17 cellular contexts compared by ENCODE assay signal in the genomic region with DNA sequence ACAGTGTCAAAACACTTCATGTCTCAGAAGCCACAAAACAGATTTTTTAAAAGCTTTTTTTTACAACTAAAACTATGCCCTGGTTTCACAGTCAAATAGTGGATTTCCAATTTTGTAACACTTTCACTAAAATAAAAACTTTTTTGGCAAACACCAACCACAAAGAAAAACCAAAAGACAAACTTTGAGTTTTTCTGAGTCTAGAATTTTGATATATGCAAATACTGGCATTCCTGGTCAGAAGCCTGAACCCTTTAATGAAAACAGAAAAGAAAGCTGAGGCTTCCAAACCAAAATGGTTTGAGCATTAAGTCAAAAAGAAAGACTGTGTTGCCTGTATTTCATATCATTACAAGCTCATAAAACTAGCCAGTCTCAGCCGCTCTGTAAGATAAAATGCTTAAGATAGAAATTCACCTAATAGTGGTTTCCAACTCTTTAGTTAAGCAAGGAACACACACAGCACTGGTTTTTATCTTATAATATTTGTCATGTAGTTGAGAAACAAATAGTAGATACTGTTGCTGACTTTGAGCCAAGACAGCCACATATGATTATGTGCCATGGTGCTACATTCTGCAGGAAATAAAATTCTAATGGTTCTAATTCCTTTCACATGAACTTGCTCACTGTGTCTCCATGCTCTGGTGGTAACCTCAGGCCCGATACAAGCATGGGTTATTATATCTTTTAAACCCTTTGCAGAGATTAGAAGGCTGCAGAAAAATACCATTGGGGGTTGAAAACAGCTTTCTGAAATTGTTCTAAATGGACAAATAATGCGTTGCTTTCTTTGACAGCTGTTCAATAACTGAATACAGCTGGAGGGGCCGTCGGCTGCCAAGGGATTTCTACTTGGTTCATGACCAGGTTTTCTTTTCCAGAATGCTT. TPM values are rescaled to one million over a fixed set of nuclear protein-coding genes. Genes with fewer than 3 reads are reported as not detected.
DNase-seq lines count a peak whose midpoint lies in the region; ATAC-seq, FAIRE-seq and TF ChIP-seq lines count a peak whose summit lies in the region.
"Had no signal": no experiment of that assay in that cellular context is flagged by ENCODE, and none has a peak within 500 bp of the region (broad histone marks: within the 10 kb centered on the region; RNA-seq: fewer than 3 reads in every experiment).

No MANE protein-coding gene starts in this region.

- no peaks in the 10 kb centered on the region for H3K27me3 Mint-ChIP-seq in astrocyte (ENCODE audit: low read depth, unreplicated experiment)
- H3K27me3 Mint-ChIP-seq in CD4-positive, alpha-beta T cell, result no peaks in the 10 kb centered on the region
- no peaks in the 10 kb centered on the region for H3K27me3 Mint-ChIP-seq in activated naive CD4-positive, alpha-beta T cell treated with anti-CD3 and anti-CD28 coated beads for 36 hours (ENCODE audit: low read depth)

- peaks cover 46% of the 10 kb centered on the region for H3K4me1 Mint-ChIP-seq in astrocyte (ENCODE audit: low read depth, unreplicated experiment)
- no peaks in the 10 kb centered on the region for H3K4me1 Mint-ChIP-seq in CD4-positive, alpha-beta T cell (ENCODE audit: low read depth)
- peaks cover 7% of the 10 kb centered on the region for H3K4me1 Mint-ChIP-seq in activated naive CD4-positive, alpha-beta T cell treated with anti-CD3 and anti-CD28 coated beads for 36 hours (ENCODE audit: low read depth)

- H3K27me3 ChIP-seq in astrocyte (ENCODE audit: insufficient read depth, low read length) (no peaks in the 10 kb centered on the region), cardiac muscle cell (no peaks in the 10 kb centered on the region), ovary (no peaks in the 10 kb centered on the region)
- H3K27me3 ChIP-seq in CD4-positive, alpha-beta T cell (ENCODE audit: control insufficient read depth, insufficient read depth, low read length), result no peaks in the 10 kb centered on the region

- H3K27ac Mint-ChIP-seq in astrocyte (ENCODE audit: unreplicated experiment), result no peak overlapping the region
- H3K27ac Mint-ChIP-seq in CD4-positive, alpha-beta T cell, result no peak overlapping the region
- H3K27ac Mint-ChIP-seq in activated naive CD4-positive, alpha-beta T cell treated with anti-CD3 and anti-CD28 coated beads for 36 hours, result no peak overlapping the region
- H3K27ac Mint-ChIP-seq: CD8-positive, alpha-beta memory T cell had no signal

- FAIRE-seq in astrocyte (lab: Jason Lieb, UNC), result peak; percentile 23

- no peaks in the 10 kb centered on the region for H3K9me3 Mint-ChIP-seq in astrocyte (ENCODE audit: unreplicated experiment)
- no peaks in the 10 kb centered on the region for H3K9me3 Mint-ChIP-seq in CD4-positive, alpha-beta T cell
- H3K9me3 Mint-ChIP-seq in activated naive CD4-positive, alpha-beta T cell treated with anti-CD3 and anti-CD28 coated beads for 36 hours, result no peaks in the 10 kb centered on the region
- H3K9me3 Mint-ChIP-seq: CD8-positive, alpha-beta memory T cell had no signal

- no peak overlapping the region for H2AFZ ChIP-seq in astrocyte (ENCODE audit: low read depth, low read length)

- H3K36me3 Mint-ChIP-seq in astrocyte (ENCODE audit: low read depth, unreplicated experiment), result peaks cover 10% of the 10 kb centered on the region
- no peaks in the 10 kb centered on the region for H3K36me3 Mint-ChIP-seq in CD4-positive, alpha-beta T cell (ENCODE audit: low read depth)
- no peaks in the 10 kb centered on the region for H3K36me3 Mint-ChIP-seq in activated naive CD4-positive, alpha-beta T cell treated with anti-CD3 and anti-CD28 coated beads for 36 hours (ENCODE audit: low read depth)
- H3K36me3 Mint-ChIP-seq: CD8-positive, alpha-beta memory T cell had no signal

- H3K4me3 ChIP-seq in HEK293 (ENCODE audit: low read depth, low read length) (no peak overlapping the region), astrocyte (ENCODE audit: insufficient read depth, low read depth, low read length) (no peak overlapping the region), cardiac muscle cell (no peak overlapping the region), ovary (no peak overlapping the region)
- H3K4me3 ChIP-seq: HAP-1, skin epidermis had no signal

- H3K4me2 ChIP-seq in astrocyte (ENCODE audit: low read length), result no peak overlapping the region

- peaks cover 4% of the 10 kb centered on the region for H3K4me1 ChIP-seq in HEK293 (ENCODE audit: control insufficient read depth, insufficient read depth, low read length)
- peaks cover 27% of the 10 kb centered on the region for H3K4me1 ChIP-seq in astrocyte (ENCODE audit: insufficient read depth, low read length)
- peaks cover 19% of the 10 kb centered on the region for H3K4me1 ChIP-seq in cardiac muscle cell (ENCODE audit: low read depth)
- peaks cover 3% of the 10 kb centered on the region for H3K4me1 ChIP-seq in ovary (ENCODE audit: insufficient read depth)
- H3K4me1 ChIP-seq: HAP-1 had no signal

- POLR2A ChIA-PET in HEK293 (lab: Yijun Ruan, JAX), result no interaction called here
- POLR2A ChIA-PET in CD4-positive, alpha-beta T cell (lab: Charles Lee), result no interaction called here

- H3K36me3 ChIP-seq in HEK293 (ENCODE audit: control insufficient read depth in 2 of 2, insufficient read depth in 1 of 2, low read length in 2 of 2) (no peaks in the 10 kb centered on the region; a peak in 1 of 3 replicates), astrocyte (ENCODE audit: insufficient read depth, low read length) (no peaks in the 10 kb centered on the region), cardiac muscle cell (no peaks in the 10 kb centered on the region), ovary (no peaks in the 10 kb centered on the region)
- H3K36me3 ChIP-seq: HAP-1 had no signal

- 3 to 7% (median 5%) methylated on average over 5 of the region's 5 CpGs for WGBS in ovary, 3 donors

- no peak for ATAC-seq in CD4-positive, alpha-beta T cell (ENCODE audit: poor library complexity)

- no peaks in the 10 kb centered on the region for H3K9me3 ChIP-seq in HEK293 (ENCODE audit: control insufficient read depth, insufficient read depth, low read depth, low read length)
- no peaks in the 10 kb centered on the region for H3K9me3 ChIP-seq in astrocyte (ENCODE audit: insufficient read depth, low read depth, low read length)
- no peaks in the 10 kb centered on the region for H3K9me3 ChIP-seq in cardiac muscle cell (ENCODE audit: low read depth)
- no peaks in the 10 kb centered on the region for H3K9me3 ChIP-seq in ovary
- no peaks in the 10 kb centered on the region for H3K9me3 ChIP-seq in CD4-positive, alpha-beta T cell (ENCODE audit: control insufficient read depth, low read length)
- H3K9me3 ChIP-seq: HAP-1 had no signal

- DNase-seq in astrocyte (ENCODE audit: low read depth) (peak; percentile 61), cardiac muscle cell (ENCODE audit: low read depth in 1 of 2, low spot score in 1 of 2) (peak in 1 of 2 donors; percentile 89), ovary (peak in 4 of 5 donors; percentile 14 to 54 (median 40)), foreskin melanocyte (no peak)
- DNase-seq in CD4-positive, alpha-beta T cell, result no peak
- no peak for DNase-seq in activated naive CD4-positive, alpha-beta T cell treated with anti-CD3 and anti-CD28 coated beads for 36 hours
- no peak for DNase-seq in activated CD4-positive, alpha-beta T cell treated with anti-CD3 and anti-CD28 coated beads, Interleukin-2, amount 50 U/mL, for 1 hour
- DNase-seq: activated CD8-positive, alpha-beta memory T cell treated with anti-CD3 and anti-CD28 coated beads, Interleukin-2, amount 50 U/mL, for 48 hours; CD8-positive, alpha-beta memory T cell; effector CD4-positive, alpha-beta T cell; GF-D8; Kasumi-1; NCI-H187 treated with DMSO at 0.1 percent for 48 hours had no signal

- CTCF ChIA-PET in HEK293 (lab: Yijun Ruan, JAX), result interaction anchor here (0.6 to 0.9 kb wide), 3 partner anchors 10 to 392 kb away, joined by 3 read pairs; no protein-coding TSS in a partner anchor
- CTCF ChIA-PET in CD4-positive, alpha-beta T cell (lab: Charles Lee), result no interaction called here
- CTCF ChIA-PET in activated naive CD4-positive, alpha-beta T cell treated with anti-CD3 and anti-CD28 coated beads for 36 hours (lab: Charles Lee), result no interaction called here

- H4K20me1 ChIP-seq in astrocyte (ENCODE audit: insufficient read depth, low read length), result peaks cover 63% of the 10 kb centered on the region

- TF ChIP-seq CTCF in HEK293 (tag by site-specific recombination; IDR thresholded peaks at IDR 0.05), result no peak
- no peak for TF ChIP-seq CTCF in astrocyte (IDR thresholded peaks at IDR 0.05; ENCODE audit: insufficient read depth, low read depth, low read length)
- no peak for TF ChIP-seq CTCF in cardiac muscle cell (IDR thresholded peaks at IDR 0.05; ENCODE audit: low read depth, low read length)
- no peak for TF ChIP-seq CTCF in ovary (IDR thresholded peaks at IDR 0.05)
- no peak for TF ChIP-seq CTCF in CD4-positive, alpha-beta T cell (IDR thresholded peaks at IDR 0.05)

- intact Hi-C loops in ovary (cut with DNase I), result no loop called here
- intact Hi-C loops in CD4-positive, alpha-beta T cell (cut with DNase I, micrococcal nuclease), result no loop called here
- intact Hi-C loops in activated naive CD4-positive, alpha-beta T cell treated with anti-CD3 and anti-CD28 coated beads for 36 hours (cut with micrococcal nuclease), result no loop called here

- H3K79me2 ChIP-seq in astrocyte (ENCODE audit: insufficient read depth, low read length), result peaks cover 41% of the 10 kb centered on the region

- TF ChIP-seq EP300 in ovary (IDR thresholded peaks at IDR 0.05), result no peak

- TF ChIP-seq POLR2A in ovary (IDR thresholded peaks at IDR 0.05), result no peak

- no peak overlapping the region for H3K9ac ChIP-seq in astrocyte (ENCODE audit: low read length)

- H3K4me3 Mint-ChIP-seq in astrocyte (ENCODE audit: unreplicated experiment), result no peak overlapping the region
- no peak overlapping the region for H3K4me3 Mint-ChIP-seq in CD4-positive, alpha-beta T cell
- no peak overlapping the region for H3K4me3 Mint-ChIP-seq in activated naive CD4-positive, alpha-beta T cell treated with anti-CD3 and anti-CD28 coated beads for 36 hours
- H3K4me3 Mint-ChIP-seq: CD8-positive, alpha-beta memory T cell; neural crest cell had no signal

- H3K27ac ChIP-seq in HEK293 (ENCODE audit: extremely low read depth, low read depth, low read length) (no peak overlapping the region), astrocyte (ENCODE audit: low read depth, low read length) (no peak overlapping the region), cardiac muscle cell (peak overlapping the region; percentile 27), ovary (no peak overlapping the region)
- H3K27ac ChIP-seq in CD4-positive, alpha-beta T cell (ENCODE audit: low read depth, low read length), result no peak overlapping the region
- H3K27ac ChIP-seq: skin epidermis had no signal

RNA-seq across cellular contexts. Expression of a gene that starts 49.4 kb away (rescaled TPM):
- 51.9 TPM in 2 replicates for total RNA-seq in astrocyte
- total RNA-seq in cardiac muscle cell, result 32.2 and 41.5 TPM in 2 replicates
- polyA plus RNA-seq in cardiac muscle cell, result 38.9 and 52.1 TPM in 2 replicates
- total RNA-seq in ovary, result 10 to 100 TPM in 6 of 7 donors, 1 to 10 TPM in 1; 9.1 to 29.1 (median 23.9) TPM
- polyA plus RNA-seq in ovary, result 10 to 100 TPM; 18.8 to 23.7 TPM
- total RNA-seq in CD4-positive, alpha-beta T cell, result 1 to 10 TPM; 1.8 to 2.6 TPM
- total RNA-seq in activated naive CD4-positive, alpha-beta T cell treated with anti-CD3 and anti-CD28 coated beads for 36 hours, result 1 to 10 TPM; 4.8 to 5.2 TPM

Comparison
In these comparisons a context has a peak if more than half of its experiments do, and no peak if none do; other contexts are left out.
1. DNase-seq: peak in astrocyte (single experiment) and ovary (4 of 5); none in foreskin melanocyte (single experiment), CD4-positive, alpha-beta T cell (0 of 10), activated naive CD4-positive, alpha-beta T cell treated with anti-CD3 and anti-CD28 coated beads for 36 hours (single experiment) and activated CD4-positive, alpha-beta T cell treated with anti-CD3 and anti-CD28 coated beads, Interleukin-2, amount 50 U/mL, for 1 hour (single experiment).